In genomic region chr7:76303057-76303828, GRCh38 we compare ENCODE assay signal across 8 cellular contexts. TPM values are rescaled to one million over a fixed set of nuclear protein-coding genes. Genes with fewer than 3 reads are reported as not detected.
DNase-seq lines count a peak whose midpoint lies in the region; ATAC-seq and TF ChIP-seq lines count a peak whose summit lies in the region.

No MANE protein-coding gene starts in this region.

- H3K27ac ChIP-seq in epithelial cell of prostate: peak overlapping the region; percentile 94

- intact Hi-C loops in mucosa of descending colon (cut with DNase I, micrococcal nuclease): no loop called here

- peaks cover 21% of the 10 kb centered on the region for H3K4me1 ChIP-seq in mucosa of descending colon (ENCODE audit: low read depth)

- peak; percentile 48 for ATAC-seq in HG03097 (IDR thresholded peaks at IDR 0.05; ENCODE audit: low FRiP score, unreplicated experiment)
- ATAC-seq in mucosa of descending colon: peak; percentile 74
- ATAC-seq in HG03571 (IDR thresholded peaks at IDR 0.05; ENCODE audit: unreplicated experiment): no peak

- TF ChIP-seq CTCF in GM06990 (IDR thresholded peaks at IDR 0.05; ENCODE audit: insufficient read depth, low read length, poor library complexity, severe bottlenecking) (no peak), mucosa of descending colon (IDR thresholded peaks at IDR 0.05) (no peak)

- H3K36me3 ChIP-seq in GM06990 (ENCODE audit: control insufficient read depth, insufficient read depth, low read length) (no peaks in the 10 kb centered on the region), mucosa of descending colon (ENCODE audit: low read depth) (no peaks in the 10 kb centered on the region)

- no peaks in the 10 kb centered on the region for H3K27me3 ChIP-seq in GM06990 (replicated peaks; ENCODE audit: control insufficient read depth, insufficient read depth, low read length)

- H3K9me3 ChIP-seq in mucosa of descending colon: no peaks in the 10 kb centered on the region

- DNase-seq in GM06990 (ENCODE audit: extremely low read depth, insufficient read length): peak; percentile 78
- DNase-seq in OCI-M1 (lab: John Stamatoyannopoulos, UW): peak; percentile 98
- peak; percentile 68 for DNase-seq in activated T-cell treated with anti-CD3 and anti-CD28 coated beads for 48 hours (ENCODE audit: low read depth)
- DNase-seq in epithelial cell of prostate (ENCODE audit: low read depth, low spot score): no peak
- peak; percentile 84 to 92 (median 89) for DNase-seq in mucosa of descending colon
- peak; percentile 58 to 70 for DNase-seq in stimulated activated CD8-positive, alpha-beta memory T cell treated with anti-CD3 and anti-CD28 coated beads, Interleukin-2, amount 100 ng/mL, for 48 hours (ENCODE audit: low read depth in 2 of 2)

- H3K4me3 ChIP-seq in GM06990 (replicated peaks; ENCODE audit: low read depth, low read length) (peak overlapping the region; percentile 66), mucosa of descending colon (peak overlapping the region; percentile 70)

RNA-seq across cellular contexts. Expression of gene HSPB1, which starts 0.8 kb away (rescaled TPM):
- total RNA-seq in mucosa of descending colon: 100 to 1,000 TPM; 207 to 840 (median 310) TPM

RNA-seq across cellular contexts. Expression of gene YWHAG, which starts 55.5 kb away (rescaled TPM):
- 100 to 1,000 TPM in 2 of 3 donors, 10 to 100 TPM in 1; 74.3 to 114 (median 102) TPM for total RNA-seq in mucosa of descending colon
